8 cellular contexts compared by ENCODE assay signal in genomic region chr10:132352462-132353308, GRCh38. TPM values are rescaled to one million over a fixed set of nuclear protein-coding genes. Genes with fewer than 3 reads are reported as not detected.
DNase-seq lines count a peak whose midpoint lies in the region; ATAC-seq and TF ChIP-seq lines count a peak whose summit lies in the region.
"Not testable (repeated sequence)": the region's sequence is repeated elsewhere in the genome, so short reads cannot be mapped to it uniquely, and the experiment has no call there.

No MANE protein-coding gene starts in this region.

- H4K20me1 ChIP-seq in smooth muscle cell (ENCODE audit: low read depth), result not testable (repeated sequence)

- H2AFZ ChIP-seq in smooth muscle cell (ENCODE audit: low read depth), result not testable (repeated sequence)

- H3K4me3 ChIP-seq in GM06990 (replicated peaks; ENCODE audit: low read depth, low read length); smooth muscle cell; upper lobe of right lung: not testable (repeated sequence)

- H3K4me2 ChIP-seq in smooth muscle cell, result not testable (repeated sequence)

- ATAC-seq in upper lobe of right lung, result peak; percentile 83

- H3K79me2 ChIP-seq in smooth muscle cell (ENCODE audit: low read depth), result not testable (repeated sequence)

- not testable (repeated sequence) for H3K9me3 ChIP-seq in smooth muscle cell (replicated peaks; ENCODE audit: low read depth); upper lobe of right lung

- not testable (repeated sequence) for H3K27ac ChIP-seq in smooth muscle cell (ENCODE audit: low read depth); upper lobe of right lung

- intact Hi-C loops in upper lobe of right lung (cut with DNase I), result loop anchor here (5.0 kb wide), 1 partner anchor 125 kb away; no protein-coding TSS in a partner anchor

- not testable (repeated sequence) for H3K27me3 ChIP-seq in GM06990 (replicated peaks; ENCODE audit: control insufficient read depth, insufficient read depth, low read length); smooth muscle cell (ENCODE audit: low read depth); upper lobe of right lung

- WGBS in smooth muscle cell (ENCODE audit: low lambda C conversion rate), result 54% methylated on average over 23 of the region's 44 CpGs

- not testable (repeated sequence) for H3K36me3 ChIP-seq in GM06990 (ENCODE audit: control insufficient read depth, insufficient read depth, low read length); smooth muscle cell (ENCODE audit: low read depth); upper lobe of right lung

- not testable (repeated sequence) for H3K4me1 ChIP-seq in smooth muscle cell (ENCODE audit: low read depth); upper lobe of right lung

- TF ChIP-seq CTCF in GM06990 (IDR thresholded peaks at IDR 0.05; ENCODE audit: insufficient read depth, low read length, poor library complexity, severe bottlenecking), result peak; percentile 85
- peak; percentile 65 for TF ChIP-seq CTCF in smooth muscle cell (IDR thresholded peaks at IDR 0.05; ENCODE audit: borderline replicate concordance, insufficient read depth, poor library complexity, severe bottlenecking)
- peak; percentile 75 for TF ChIP-seq CTCF in upper lobe of right lung (IDR thresholded peaks at IDR 0.05)

- H3K9ac ChIP-seq in smooth muscle cell (ENCODE audit: low read depth), result not testable (repeated sequence)

- H3F3A ChIP-seq in smooth muscle cell (ENCODE audit: low read depth), result not testable (repeated sequence)

- DNase-seq in GM06990 (ENCODE audit: extremely low read depth, insufficient read length) (peak; percentile 63), HuH-7.5 (ENCODE audit: low spot score) (peak; percentile 84), SIG-M5 treated with dmso at 0.1 percent for 504 hours (lab: John Stamatoyannopoulos, UW; ENCODE audit: unreplicated experiment) (peak; percentile 33), activated T-cell treated with anti-CD3 and anti-CD28 coated beads for 4 hours (peak; percentile 72), dermis microvascular lymphatic vessel endothelial cell (ENCODE audit: low read depth in 2 of 2) (peak; percentile 16 to 59), islet precursor cell (peak; percentile 80), smooth muscle cell (lab: John Stamatoyannopoulos, UW; ENCODE audit: unreplicated experiment) (peak; percentile 20), upper lobe of right lung (peak; percentile 86)

RNA-seq across cellular contexts. Expression of gene LRRC27, which starts 20.7 kb away (rescaled TPM):
- total RNA-seq in dermis microvascular lymphatic vessel endothelial cell, result 5.0 and 7.1 TPM in 2 replicates
- total RNA-seq in smooth muscle cell, result 6.3 and 7.6 TPM in 2 replicates
- polyA plus RNA-seq in smooth muscle cell, result 11.5 and 12.8 TPM in 2 replicates
- 6.3 TPM for total RNA-seq in upper lobe of right lung

RNA-seq across cellular contexts. Expression of gene PWWP2B, which starts 44.3 kb away (rescaled TPM):
- 9.4 and 13.5 TPM in 2 replicates for total RNA-seq in dermis microvascular lymphatic vessel endothelial cell
- 6.9 and 13.2 TPM in 2 replicates for total RNA-seq in smooth muscle cell
- polyA plus RNA-seq in smooth muscle cell, result 8.3 and 9.3 TPM in 2 replicates
- 26.0 TPM for total RNA-seq in upper lobe of right lung

RNA-seq across cellular contexts. Expression of gene STK32C, which starts 44.9 kb away (rescaled TPM):
- total RNA-seq in dermis microvascular lymphatic vessel endothelial cell (8.6 and 10.0 TPM in 2 replicates), smooth muscle cell (1.4 and 2.3 TPM in 2 replicates), upper lobe of right lung (13.2 TPM)
- polyA plus RNA-seq in smooth muscle cell, result 9.2 and 13.2 TPM in 2 replicates

Comparison
In these comparisons a context has a peak if more than half of its experiments do, and no peak if none do; other contexts are left out.
1. DNase-seq: peak in every context shown above with its lines; median percentile 86 in upper lobe of right lung; 84 in HuH-7.5; 80 in islet precursor cell; 72 in activated T-cell treated with anti-CD3 and anti-CD28 coated beads for 4 hours; 63 in GM06990; 38 in dermis microvascular lymphatic vessel endothelial cell; 33 in SIG-M5 treated with dmso at 0.1 percent for 504 hours; 20 in smooth muscle cell.